ENCODE assay signal across 8 cellular contexts in genomic region chr5:43073597-43074546, GRCh38. TPM values are rescaled to one million over a fixed set of nuclear protein-coding genes. Genes with fewer than 3 reads are reported as not detected.
DNase-seq lines count a peak whose midpoint lies in the region; ATAC-seq and TF ChIP-seq lines count a peak whose summit lies in the region.

No MANE protein-coding gene starts in this region.

- DNase-seq in DMS153 treated with DMSO at 0.1 percent for 48 hours (lab: John Stamatoyannopoulos, UW; ENCODE audit: unreplicated experiment), result peak; percentile 78
- DNase-seq in NCI-H774 (lab: John Stamatoyannopoulos, UW), result peak; percentile 27
- peak; percentile 69 for DNase-seq in activated CD8-positive, alpha-beta memory T cell treated with anti-CD3 and anti-CD28 coated beads, Interleukin-2, amount 10 ng/mL, durations not matched to agents 7 days and 5 days
- DNase-seq in fibroblast of the aortic adventitia (ENCODE audit: low read depth), result peak; percentile 53
- DNase-seq in stimulated activated effector memory CD8-positive, alpha-beta T cell treated with anti-CD3 and anti-CD28 coated beads, Interleukin-12 subunit alpha, Interleukin-12 subunit beta, amount 100 ng/mL, for 72 hours (ENCODE audit: low spot score in 2 of 2), result peak; percentile 54 to 76

- no peaks in the 10 kb centered on the region for H3K9me3 Mint-ChIP-seq in activated CD8-positive, alpha-beta memory T cell treated with anti-CD3 and anti-CD28 coated beads, Interleukin-2, amount 10 ng/mL, durations not matched to agents 7 days and 5 days (ENCODE audit: low read depth)
- no peaks in the 10 kb centered on the region for H3K9me3 Mint-ChIP-seq in stimulated activated effector memory CD8-positive, alpha-beta T cell treated with anti-CD3 and anti-CD28 coated beads, Interleukin-12 subunit alpha, Interleukin-12 subunit beta, amount 100 ng/mL, for 72 hours

- peak overlapping the region; percentile 3 for H3K27ac Mint-ChIP-seq in activated CD8-positive, alpha-beta memory T cell treated with anti-CD3 and anti-CD28 coated beads, Interleukin-2, amount 10 ng/mL, durations not matched to agents 7 days and 5 days
- H3K27ac Mint-ChIP-seq in stimulated activated effector memory CD8-positive, alpha-beta T cell treated with anti-CD3 and anti-CD28 coated beads, Interleukin-12 subunit alpha, Interleukin-12 subunit beta, amount 100 ng/mL, for 72 hours, result peak overlapping the region; percentile 93

- peaks cover 43% of the 10 kb centered on the region for H3K4me1 Mint-ChIP-seq in activated CD8-positive, alpha-beta memory T cell treated with anti-CD3 and anti-CD28 coated beads, Interleukin-2, amount 10 ng/mL, durations not matched to agents 7 days and 5 days
- peaks cover 43% of the 10 kb centered on the region for H3K4me1 Mint-ChIP-seq in stimulated activated effector memory CD8-positive, alpha-beta T cell treated with anti-CD3 and anti-CD28 coated beads, Interleukin-12 subunit alpha, Interleukin-12 subunit beta, amount 100 ng/mL, for 72 hours

- no peaks in the 10 kb centered on the region for H3K27me3 Mint-ChIP-seq in activated CD8-positive, alpha-beta memory T cell treated with anti-CD3 and anti-CD28 coated beads, Interleukin-2, amount 10 ng/mL, durations not matched to agents 7 days and 5 days

- CTCF ChIA-PET in activated CD8-positive, alpha-beta memory T cell treated with anti-CD3 and anti-CD28 coated beads, Interleukin-2, amount 10 ng/mL, durations not matched to agents 7 days and 5 days (lab: Charles Lee), result interaction anchor here (0.6 to 7.3 kb wide), 11 partner anchors 9 to 410 kb away, joined by 3 to 58 read pairs (median 3); partner anchors contain the start of gene ZNF131

- H3K4me3 ChIP-seq in fibroblast of the aortic adventitia (ENCODE audit: low read depth, low read length), result no peak overlapping the region

- no peak overlapping the region for H3K4me3 Mint-ChIP-seq in activated CD8-positive, alpha-beta memory T cell treated with anti-CD3 and anti-CD28 coated beads, Interleukin-2, amount 10 ng/mL, durations not matched to agents 7 days and 5 days
- no peak overlapping the region for H3K4me3 Mint-ChIP-seq in stimulated activated effector memory CD8-positive, alpha-beta T cell treated with anti-CD3 and anti-CD28 coated beads, Interleukin-12 subunit alpha, Interleukin-12 subunit beta, amount 100 ng/mL, for 72 hours

- ATAC-seq in HG02885 (IDR thresholded peaks at IDR 0.05; ENCODE audit: poor library complexity, unreplicated experiment), result peak; percentile 48
- peak; percentile 72 for ATAC-seq in activated CD8-positive, alpha-beta memory T cell treated with anti-CD3 and anti-CD28 coated beads, Interleukin-2, amount 10 ng/mL, durations not matched to agents 7 days and 5 days
- peak; percentile 58 for ATAC-seq in stimulated activated effector memory CD8-positive, alpha-beta T cell treated with anti-CD3 and anti-CD28 coated beads, Interleukin-12 subunit alpha, Interleukin-12 subunit beta, amount 100 ng/mL, for 72 hours
- no peak for ATAC-seq in GM21528 (IDR thresholded peaks at IDR 0.05; ENCODE audit: low FRiP score, unreplicated experiment)
- no peak for ATAC-seq in HG03432 (IDR thresholded peaks at IDR 0.05; ENCODE audit: unreplicated experiment)

- peaks cover 28% of the 10 kb centered on the region for H3K36me3 Mint-ChIP-seq in activated CD8-positive, alpha-beta memory T cell treated with anti-CD3 and anti-CD28 coated beads, Interleukin-2, amount 10 ng/mL, durations not matched to agents 7 days and 5 days
- peaks cover 69% of the 10 kb centered on the region for H3K36me3 Mint-ChIP-seq in stimulated activated effector memory CD8-positive, alpha-beta T cell treated with anti-CD3 and anti-CD28 coated beads, Interleukin-12 subunit alpha, Interleukin-12 subunit beta, amount 100 ng/mL, for 72 hours

- peak; percentile 67 for TF ChIP-seq CTCF in fibroblast of the aortic adventitia (IDR thresholded peaks at IDR 0.05; ENCODE audit: insufficient read depth, low read length)

RNA-seq across cellular contexts. Expression of gene ANXA2R, which starts 33.8 kb away (rescaled TPM):
- 10 to 100 TPM; 14.5 to 32.0 TPM for total RNA-seq in activated CD8-positive, alpha-beta memory T cell treated with anti-CD3 and anti-CD28 coated beads, Interleukin-2, amount 10 ng/mL, durations not matched to agents 7 days and 5 days
- total RNA-seq in fibroblast of the aortic adventitia (ENCODE audit: low replicate concordance), result 3.0 and 3.4 TPM in 2 replicates

RNA-seq across cellular contexts. Expression of gene ZNF131, which starts 46.8 kb away (rescaled TPM):
- total RNA-seq in activated CD8-positive, alpha-beta memory T cell treated with anti-CD3 and anti-CD28 coated beads, Interleukin-2, amount 10 ng/mL, durations not matched to agents 7 days and 5 days, result 10 to 100 TPM; 39.9 to 56.2 TPM
- 42.3 and 43.7 TPM in 2 replicates for total RNA-seq in fibroblast of the aortic adventitia (ENCODE audit: low replicate concordance)

Comparison
In these comparisons a context has a peak if more than half of its experiments do, and no peak if none do; other contexts are left out.
1. DNase-seq: peak in every context shown above with its lines; median percentile 78 in DMS153 treated with DMSO at 0.1 percent for 48 hours; 69 in activated CD8-positive, alpha-beta memory T cell treated with anti-CD3 and anti-CD28 coated beads, Interleukin-2, amount 10 ng/mL, durations not matched to agents 7 days and 5 days; 65 in stimulated activated effector memory CD8-positive, alpha-beta T cell treated with anti-CD3 and anti-CD28 coated beads, Interleukin-12 subunit alpha, Interleukin-12 subunit beta, amount 100 ng/mL, for 72 hours; 53 in fibroblast of the aortic adventitia; 27 in NCI-H774.
2. ATAC-seq: peak in HG02885 (single experiment), activated CD8-positive, alpha-beta memory T cell treated with anti-CD3 and anti-CD28 coated beads, Interleukin-2, amount 10 ng/mL, durations not matched to agents 7 days and 5 days (single experiment) and stimulated activated effector memory CD8-positive, alpha-beta T cell treated with anti-CD3 and anti-CD28 coated beads, Interleukin-12 subunit alpha, Interleukin-12 subunit beta, amount 100 ng/mL, for 72 hours (single experiment); none in GM21528 (single experiment) and HG03432 (single experiment).